Comparison of ENCODE assay signal across 26 cellular contexts in genomic region chr12:93567174-93567573, GRCh38.
"Had no signal": no experiment of that assay in that cellular context is flagged by ENCODE, and none has a peak within 500 bp of the region (broad histone marks: within the 10 kb centered on the region; RNA-seq: fewer than 3 reads in every experiment).

No MANE protein-coding gene starts in this region.

- H3K4me2 ChIP-seq: hepatocyte had no signal

- ATAC-seq: effector memory CD8-positive, alpha-beta T cell; gastrocnemius medialis; left colon; naive thymus-derived CD8-positive, alpha-beta T cell; right cardiac atrium; stimulated activated naive CD8-positive, alpha-beta T cell treated with anti-CD3 and anti-CD28 coated beads, Interleukin-15, Interleukin-2, amounts not matched to agents 100 U/mL and 50 U/mL, for 24 hours had no signal

- H3K9me3 ChIP-seq: ascending aorta, gastrocnemius medialis, spleen, testis, vagina had no signal

- H3K27ac ChIP-seq: ascending aorta, gastrocnemius medialis, hepatocyte, spleen, testis, vagina, VCaP had no signal

- DNase-seq: activated CD4-positive, alpha-beta memory T cell treated with anti-CD3 and anti-CD28 coated beads for 36 hours; activated CD4-positive, alpha-beta T cell treated with anti-CD3 and anti-CD28 coated beads for 48 hours; activated CD8-positive, alpha-beta memory T cell treated with anti-CD3 and anti-CD28 coated beads, Interleukin-2, amount 50 U/mL, for 4 hours; activated effector memory CD4-positive, alpha-beta T cell treated with anti-CD3 and anti-CD28 coated beads, Interleukin-2, amount 50 U/mL, for 16 hours; activated naive CD4-positive, alpha-beta T cell treated with anti-CD3 and anti-CD28 coated beads for 36 hours; activated naive CD8-positive, alpha-beta T cell treated with anti-CD3 and anti-CD28 coated beads for 36 hours; activated T-cell treated with anti-CD3 and anti-CD28 coated beads, Interleukin-2, amount 50 U/mL, for 1 hour; caudate nucleus; cortex of kidney; effector memory CD8-positive, alpha-beta T cell; erythroblast; gastrocnemius medialis; left colon; midbrain; naive thymus-derived CD8-positive, alpha-beta T cell; right cardiac atrium; spleen; stimulated activated CD4-positive, alpha-beta T cell treated with anti-CD3 and anti-CD28 coated beads, Interleukin-2, amount 100 ng/mL, for 48 hours; stimulated activated naive CD8-positive, alpha-beta T cell treated with anti-CD3 and anti-CD28 coated beads, Interleukin-15, Interleukin-2, amounts not matched to agents 100 U/mL and 50 U/mL, for 24 hours; T-helper 9 cell; testis; trophoblast cell had no signal

- H3K4me1 ChIP-seq: ascending aorta, testis, vagina had no signal

- H3K4me3 ChIP-seq: ascending aorta, gastrocnemius medialis, hepatocyte, spleen, testis, vagina had no signal

- H3K36me3 ChIP-seq: ascending aorta, gastrocnemius medialis had no signal

- H2AFZ ChIP-seq: hepatocyte had no signal

- H3K27me3 ChIP-seq: ascending aorta, hepatocyte, testis, vagina had no signal

- H3K79me2 ChIP-seq: hepatocyte had no signal
